In genomic region chr9:32572900-32573523, GRCh38 we compare ENCODE assay signal across 1 cellular context.
A peak's percentile ranks its signal among the peaks of the same experiment; 100 is the strongest.
TF ChIP-seq lines count a peak whose summit lies in the region.

Gene NDUFB6, minus strand, starts transcription at chr9:32573159. Its CDS starts 99 bp downstream, at chr9:32573060.

TF ChIP-seq in GM12878, 131 proteins besides CTCF, POLR2A, EP300 and RAD21 (continued from another document and continues in another):
- TF ChIP-seq CEBPZ (IDR thresholded peaks at IDR 0.05; ENCODE audit: low read depth, low read length) (no peak), CUX1 (IDR thresholded peaks at IDR 0.05; ENCODE audit: insufficient replicate concordance, low read depth, low read length) (no peak), ZNF24 (IDR thresholded peaks at IDR 0.05) (no peak), MEF2B (IDR thresholded peaks at IDR 0.05; ENCODE audit: partially characterized antibody, poor library complexity, severe bottlenecking) (no peak), ZBED1 (IDR thresholded peaks at IDR 0.05; ENCODE audit: borderline replicate concordance) (peak; percentile 63; the same call in 1 of the 2 replicates), LARP7 (IDR thresholded peaks at IDR 0.05) (no peak), NFIC (IDR thresholded peaks at IDR 0.05; ENCODE audit: low read depth, low read length) (0 out of 2 replicates have a peak, but pooled peaks have one; percentile 23), ZNF207 (IDR thresholded peaks at IDR 0.05; ENCODE audit: borderline replicate concordance) (peak; percentile 67; the same call in 1 of the 2 replicates), TCF3 (IDR thresholded peaks at IDR 0.05; ENCODE audit: borderline replicate concordance, insufficient read depth, low read depth, low read length) (peak; percentile 55; the same call in 1 of the 2 replicates), SMARCA5 (IDR thresholded peaks at IDR 0.05) (no peak), BRCA1 (IDR thresholded peaks at IDR 0.05; ENCODE audit: low read depth, low read length) (no peak; the same call in 1 of the 2 replicates), RBBP5 (conservative IDR thresholded peaks at IDR 0.05) (no peak; the same call in 1 of the 2 replicates), SREBF2 (IDR thresholded peaks at IDR 0.05; ENCODE audit: low read length) (no peak), BCL11A (IDR thresholded peaks at IDR 0.05; ENCODE audit: low read depth, low read length) (no peak), NR2F1 (conservative IDR thresholded peaks at IDR 0.05) (0 out of 2 replicates have a peak, but pooled peaks have one; percentile 33), ETV6 (conservative IDR thresholded peaks at IDR 0.05 in 1 of 2, IDR thresholded peaks at IDR 0.05 in 1 of 2; ENCODE audit: borderline replicate concordance in 1 of 2, low read depth in 1 of 2) (no peak), ZNF622 (IDR thresholded peaks at IDR 0.05) (no peak), STAT1 (conservative IDR thresholded peaks at IDR 0.05) (no peak), SMC3 (IDR thresholded peaks at IDR 0.05; ENCODE audit: borderline replicate concordance, low read length) (peak; percentile 4; the same call in 1 of the 2 replicates), CREM (IDR thresholded peaks at IDR 0.05; ENCODE audit: low read depth) (peak; percentile 99), ATF7 (IDR thresholded peaks at IDR 0.05; ENCODE audit: low read depth) (peak; percentile 96), ZBTB4 (CRISPR knock-in tag; IDR thresholded peaks at IDR 0.05) (no peak), SRF (IDR thresholded peaks at IDR 0.05; ENCODE audit: low read depth in 2 of 2, low read length in 2 of 2) (peak; percentile 51 to 91), FOS (IDR thresholded peaks at IDR 0.05; ENCODE audit: borderline replicate concordance, extremely low read depth, insufficient read length) (no peak), SREBF1 (IDR thresholded peaks at IDR 0.05; ENCODE audit: low read length) (no peak), SMAD1 (IDR thresholded peaks at IDR 0.05; ENCODE audit: low read depth, partially characterized antibody) (peak; percentile 71), RFX5 (IDR thresholded peaks at IDR 0.05; ENCODE audit: low read depth, low read length) (0 out of 2 replicates have a peak, but pooled peaks have one; percentile 57), SMAD5 (IDR thresholded peaks at IDR 0.05; ENCODE audit: low read depth) (peak; percentile 88), ZBTB40 (IDR thresholded peaks at IDR 0.05; ENCODE audit: borderline replicate concordance) (peak; percentile 90), IRF5 (IDR thresholded peaks at IDR 0.05; ENCODE audit: borderline replicate concordance) (no peak; the same call in 1 of the 2 replicates), SUZ12 (IDR thresholded peaks at IDR 0.05; ENCODE audit: unreplicated experiment) (no peak), EZH2 (IDR thresholded peaks at IDR 0.05; ENCODE audit: borderline replicate concordance, control insufficient read depth, low read depth, low read length) (no peak), KLF5 (IDR thresholded peaks at IDR 0.05; ENCODE audit: partially characterized antibody) (no peak), PML (IDR thresholded peaks at IDR 0.05; ENCODE audit: low read length) (peak; percentile 88), ASH2L (IDR thresholded peaks at IDR 0.05; ENCODE audit: borderline replicate concordance, low read depth) (0 out of 2 replicates have a peak, but pooled peaks have one; percentile 31), USF1 (IDR thresholded peaks at IDR 0.05; ENCODE audit: borderline replicate concordance, extremely low read length, insufficient read depth, low read depth, low read length) (no peak)
